ENCODE assay signal across 23 cellular contexts in genomic region chr10:30885423-30885822, GRCh38.
DNase-seq lines count a peak whose midpoint lies in the region; FAIRE-seq and TF ChIP-seq lines count a peak whose summit lies in the region.
"Had no signal": no experiment of that assay in that cellular context is flagged by ENCODE, and none has a peak within 500 bp of the region (broad histone marks: within the 10 kb centered on the region; RNA-seq: fewer than 3 reads in every experiment).

No MANE protein-coding gene starts in this region.

- H3K27ac ChIP-seq in H1 (ENCODE audit: low read depth, low read length), result no peak overlapping the region
- H3K27ac ChIP-seq: 22Rv1; A549; BLaER1 treated with 17β-estradiol and CSF1 and Interleukin-3, amounts not matched to agents 10 nM and 100 nM; C4-2B had no signal

- H3K14ac ChIP-seq in H1 (ENCODE audit: insufficient read length), result no peak overlapping the region

- CTCF ChIA-PET in H1 (lab: Charles Lee; ENCODE audit: partially characterized antibody), result interaction anchor here (1.0 kb wide), 2 partner anchors 294 to 583 kb away, joined by 3 read pairs; no protein-coding TSS in a partner anchor
- CTCF ChIA-PET in activated naive CD4-positive, alpha-beta T cell treated with anti-CD3 and anti-CD28 coated beads, Interleukin-2, amount 10 ng/mL, durations not matched to agents 7 days and 5 days (lab: Charles Lee), result no interaction called here

- H3K9me3 ChIP-seq in H1 (ENCODE audit: insufficient read depth in 2 of 2, low read depth in 1 of 2, low read length in 1 of 2) (no peaks in the 10 kb centered on the region), MG63 (peaks cover 2% of the 10 kb centered on the region; the same call in 1 of the 2 replicates)
- H3K9me3 ChIP-seq: A549; BLaER1 treated with 17β-estradiol and CSF1 and Interleukin-3, amounts not matched to agents 10 nM and 100 nM; Caco-2 had no signal

- no peaks in the 10 kb centered on the region for H3K36me3 Mint-ChIP-seq in activated naive CD4-positive, alpha-beta T cell treated with anti-CD3 and anti-CD28 coated beads, Interleukin-2, amount 10 ng/mL, durations not matched to agents 7 days and 5 days
- H3K36me3 Mint-ChIP-seq: CD8-positive, alpha-beta T cell had no signal

- H3K4me3 ChIP-seq in H1 (ENCODE audit: extremely low read depth in 1 of 4, insufficient read depth in 2 of 4, low read depth in 3 of 4, low read length in 4 of 4), result no peak overlapping the region
- H3K4me3 ChIP-seq in MG63, result no peak overlapping the region
- H3K4me3 ChIP-seq: A549; BLaER1 treated with 17β-estradiol and CSF1 and Interleukin-3, amounts not matched to agents 10 nM and 100 nM had no signal

- H2BK15ac ChIP-seq in H1 (ENCODE audit: low read length), result no peak overlapping the region

- no peak overlapping the region for H3K9ac ChIP-seq in H1 (replicated peaks in 1 of 4; ENCODE audit: extremely low read depth in 1 of 4, low read depth in 3 of 4, low read length in 3 of 4)
- H3K9ac ChIP-seq: BLaER1 treated with 17β-estradiol and CSF1 and Interleukin-3, amounts not matched to agents 10 nM and 100 nM had no signal

- H3K23ac ChIP-seq in H1 (ENCODE audit: insufficient read length), result no peak overlapping the region

- no peak for TF ChIP-seq CTCF in H1 (IDR thresholded peaks at IDR 0.05; ENCODE audit: control extremely low read depth in 1 of 3, insufficient read depth in 1 of 3, low read depth in 1 of 3, low read length in 3 of 3)

- H3K27me3 Mint-ChIP-seq in activated naive CD4-positive, alpha-beta T cell treated with anti-CD3 and anti-CD28 coated beads, Interleukin-2, amount 10 ng/mL, durations not matched to agents 7 days and 5 days, result no peaks in the 10 kb centered on the region
- H3K27me3 Mint-ChIP-seq: B cell; CD4-positive, alpha-beta T cell had no signal

- FAIRE-seq in GM12891 (lab: Jason Lieb, UNC), result peak; percentile 35
- no peak for FAIRE-seq in H1 (lab: Jason Lieb, UNC)
- FAIRE-seq: D721Med, G401.6, GM12892, GM18507, GM19239 had no signal

- H4K91ac ChIP-seq in H1 (replicated peaks; ENCODE audit: insufficient read length, low read length), result no peak overlapping the region

- no peak overlapping the region; the same call in 1 of the 2 replicates for H2BK12ac ChIP-seq in H1 (ENCODE audit: low read depth, low read length)

- no peak overlapping the region for H3K4me3 Mint-ChIP-seq in activated naive CD4-positive, alpha-beta T cell treated with anti-CD3 and anti-CD28 coated beads, Interleukin-2, amount 10 ng/mL, durations not matched to agents 7 days and 5 days
- H3K4me3 Mint-ChIP-seq: B cell; CD4-positive, alpha-beta T cell; CD8-positive, alpha-beta T cell had no signal

- H4K20me1 ChIP-seq in H1 (replicated peaks in 1 of 2; ENCODE audit: control insufficient read depth in 1 of 2, insufficient read depth in 2 of 2, low read length in 2 of 2), result no peaks in the 10 kb centered on the region
- H4K20me1 ChIP-seq: BLaER1 treated with 17β-estradiol and CSF1 and Interleukin-3, amounts not matched to agents 10 nM and 100 nM had no signal

- H3K4me2 ChIP-seq in H1 (ENCODE audit: insufficient read depth in 1 of 2, low read depth in 2 of 2, low read length in 2 of 2), result no peak overlapping the region
- H3K4me2 ChIP-seq: A549; BLaER1 treated with 17β-estradiol and CSF1 and Interleukin-3, amounts not matched to agents 10 nM and 100 nM had no signal

- no peaks in the 10 kb centered on the region for H3K36me3 ChIP-seq in H1 (ENCODE audit: control insufficient read depth in 2 of 4, insufficient read depth in 4 of 4, low read length in 3 of 4)
- no peaks in the 10 kb centered on the region for H3K36me3 ChIP-seq in MG63
- H3K36me3 ChIP-seq: BLaER1 treated with 17β-estradiol and CSF1 and Interleukin-3, amounts not matched to agents 10 nM and 100 nM had no signal

- peak overlapping the region; percentile 29 for H2BK120ac ChIP-seq in H1 (replicated peaks; ENCODE audit: low read depth, low read length)

- no peaks in the 10 kb centered on the region for H3K23me2 ChIP-seq in H1 (ENCODE audit: low read depth, low read length)

- H4K8ac ChIP-seq in H1 (ENCODE audit: extremely low read depth, insufficient read depth, low read length), result no peak overlapping the region

- TF ChIP-seq POLR2A in GM12891 (IDR thresholded peaks at IDR 0.05; ENCODE audit: low read depth, low read length) (no peak), H1 (IDR thresholded peaks at IDR 0.05; ENCODE audit: control extremely low read depth in 1 of 2, low read depth in 2 of 2, low read length in 2 of 2) (no peak)

- no peak overlapping the region for H2BK20ac ChIP-seq in H1 (ENCODE audit: low read length)

- no peaks in the 10 kb centered on the region for H3K4me1 Mint-ChIP-seq in activated naive CD4-positive, alpha-beta T cell treated with anti-CD3 and anti-CD28 coated beads, Interleukin-2, amount 10 ng/mL, durations not matched to agents 7 days and 5 days
- H3K4me1 Mint-ChIP-seq: B cell had no signal

- no peak overlapping the region for H4K5ac ChIP-seq in H1 (ENCODE audit: insufficient read length, low read depth, low read length)

- no peak overlapping the region for H3K18ac ChIP-seq in H1 (ENCODE audit: extremely low read depth, low read length)

- TF ChIP-seq RAD21 in H1 (IDR thresholded peaks at IDR 0.05 in 1 of 2, conservative IDR thresholded peaks at IDR 0.05 in 1 of 2; ENCODE audit: low read depth in 2 of 2, low read length in 2 of 2), result no peak

- H3K79me1 ChIP-seq in H1 (ENCODE audit: low read depth, low read length), result no peaks in the 10 kb centered on the region

- no peak for TF ChIP-seq EP300 in H1 (IDR thresholded peaks at IDR 0.05; ENCODE audit: borderline replicate concordance in 1 of 2, low read depth in 2 of 2, low read length in 2 of 2)

- DNase-seq in GM12891 (ENCODE audit: insufficient read length, low spot score) (no peak), amniotic epithelial cell (ENCODE audit: low read depth) (peak; percentile 27), H1 (ENCODE audit: low read depth in 1 of 2, low spot score in 2 of 2) (no peak), NCI-H2081 (lab: John Stamatoyannopoulos, UW) (no peak), MG63 (no peak)
- no peak for DNase-seq in activated naive CD4-positive, alpha-beta T cell treated with anti-CD3 and anti-CD28 coated beads, Interleukin-2, amount 10 ng/mL, durations not matched to agents 7 days and 5 days
- DNase-seq: AML-193; Caco-2; Calu3; CD4-positive, alpha-beta T cell; CD8-positive, alpha-beta T cell; DMS79 treated with DMSO at 0.1 percent for 48 hours; GF-D8 had no signal

- no peak overlapping the region for H3K27ac Mint-ChIP-seq in activated naive CD4-positive, alpha-beta T cell treated with anti-CD3 and anti-CD28 coated beads, Interleukin-2, amount 10 ng/mL, durations not matched to agents 7 days and 5 days
- H3K27ac Mint-ChIP-seq: B cell; CD4-positive, alpha-beta T cell; CD8-positive, alpha-beta T cell had no signal

- no peaks in the 10 kb centered on the region for H3K79me2 ChIP-seq in H1 (ENCODE audit: control insufficient read depth in 1 of 2, insufficient read depth in 2 of 2, low read length in 2 of 2)

- peaks cover 0 to 4% (median under 1%) of the 10 kb centered on the region in 4 experiments; a peak in 1 of 7 replicates for H3K4me1 ChIP-seq in H1 (replicated peaks in 1 of 4; ENCODE audit: control insufficient read depth in 3 of 4, insufficient read depth in 4 of 4, low read length in 3 of 4)
- H3K4me1 ChIP-seq: A549; BLaER1 treated with 17β-estradiol and CSF1 and Interleukin-3, amounts not matched to agents 10 nM and 100 nM; Caco-2 had no signal

- H3K56ac ChIP-seq in H1 (replicated peaks; ENCODE audit: insufficient read length, low read depth, low read length), result no peak overlapping the region

- POLR2A ChIA-PET in H1 (lab: Charles Lee; ENCODE audit: partially characterized antibody), result no interaction called here

- H2AK5ac ChIP-seq in H1 (ENCODE audit: low read depth, low read length), result no peak overlapping the region

- no peaks in the 10 kb centered on the region for H3K9me3 Mint-ChIP-seq in activated naive CD4-positive, alpha-beta T cell treated with anti-CD3 and anti-CD28 coated beads, Interleukin-2, amount 10 ng/mL, durations not matched to agents 7 days and 5 days

- no peaks in the 10 kb centered on the region for H3K27me3 ChIP-seq in H1 (replicated peaks in 1 of 4; ENCODE audit: control insufficient read depth in 3 of 4, extremely low read depth in 1 of 4, insufficient read depth in 3 of 4, low read length in 3 of 4)
- no peaks in the 10 kb centered on the region for H3K27me3 ChIP-seq in MG63
- H3K27me3 ChIP-seq: BLaER1 treated with 17β-estradiol and CSF1 and Interleukin-3, amounts not matched to agents 10 nM and 100 nM had no signal

- H2BK5ac ChIP-seq in H1 (ENCODE audit: low read depth, low read length), result no peak overlapping the region

- H2AFZ ChIP-seq in H1 (ENCODE audit: low read length), result no peak overlapping the region

- peak overlapping the region; percentile 83 for H3K4ac ChIP-seq in H1 (replicated peaks; ENCODE audit: insufficient read length, low read depth, low read length)

TF ChIP-seq in GM12891, 5 proteins besides CTCF, POLR2A, EP300 and RAD21:
- TF ChIP-seq POU2F2 (IDR thresholded peaks at IDR 0.05; ENCODE audit: low read depth, low read length) (no peak), PAX5 (IDR thresholded peaks at IDR 0.05; ENCODE audit: insufficient read depth, low read length, severe bottlenecking) (no peak), SPI1 (IDR thresholded peaks at IDR 0.05; ENCODE audit: low read depth, low read length) (no peak), POLR2AphosphoS5 (IDR thresholded peaks at IDR 0.05; ENCODE audit: low read depth, low read length) (no peak), TAF1 (IDR thresholded peaks at IDR 0.05; ENCODE audit: low read depth, low read length) (no peak)
TF ChIP-seq in GM12891: peak in this region for 0.

TF ChIP-seq in H1, 55 proteins besides CTCF, POLR2A, EP300 and RAD21 (continues in another document):
- no peak for TF ChIP-seq YY1 (IDR thresholded peaks at IDR 0.05; ENCODE audit: low read depth, low read length)
- TF ChIP-seq EGR1 (IDR thresholded peaks at IDR 0.05; ENCODE audit: borderline replicate concordance, low read depth, low read length), result no peak
- TF ChIP-seq CHD1 (IDR thresholded peaks at IDR 0.05; ENCODE audit: low read depth, low read length), result no peak
- no peak for TF ChIP-seq E2F6 (IDR thresholded peaks at IDR 0.05)
- no peak for TF ChIP-seq CHD2 (IDR thresholded peaks at IDR 0.05; ENCODE audit: low read length)
- TF ChIP-seq USF2 (IDR thresholded peaks at IDR 0.05; ENCODE audit: low read length), result no peak
